ENCODE assay signal across 1 cellular context in genomic region chr22:23824476-23825245, GRCh38.
TF ChIP-seq lines count a peak whose summit lies in the region.

No MANE protein-coding gene starts in this region.

TF ChIP-seq in IMR-90, 13 proteins besides CTCF, POLR2A, EP300 and RAD21:
- TF ChIP-seq MAZ (IDR thresholded peaks at IDR 0.05; ENCODE audit: borderline replicate concordance, low read depth, low read length) = no peak
TF ChIP-seq in IMR-90: peak in this region for 0.
